ENCODE assay signal across 16 cellular contexts in the genomic region with DNA sequence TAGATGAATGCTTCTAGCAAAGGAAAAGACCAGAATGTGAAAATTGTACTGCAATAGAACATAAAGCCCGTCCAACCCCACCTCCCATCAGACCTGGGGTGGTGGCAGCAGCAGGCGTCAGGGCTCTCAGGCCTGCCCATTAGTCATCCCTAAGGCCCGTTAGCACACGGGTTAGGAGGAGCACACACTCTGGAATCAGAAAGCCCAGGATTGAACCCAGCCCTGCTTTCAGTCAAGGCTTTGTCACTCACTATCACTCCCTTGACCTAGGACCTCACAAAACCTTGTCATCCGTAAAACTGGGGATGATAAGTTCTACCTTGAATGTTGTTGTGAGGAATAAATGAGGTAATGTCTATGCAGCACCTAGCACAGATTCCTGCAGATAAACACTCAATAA. TPM values are rescaled to one million over a fixed set of nuclear protein-coding genes. Genes with fewer than 3 reads are reported as not detected.
A peak's percentile ranks its signal among the peaks of the same experiment; 100 is the strongest.
DNase-seq lines count a peak whose midpoint lies in the region; ATAC-seq, FAIRE-seq and TF ChIP-seq lines count a peak whose summit lies in the region.
"Had no signal": no experiment of that assay in that cellular context is flagged by ENCODE, and none has a peak within 500 bp of the region (broad histone marks: within the 10 kb centered on the region; RNA-seq: fewer than 3 reads in every experiment).

No MANE protein-coding gene starts in this region.

- no peaks in the 10 kb centered on the region for H3K27me3 Mint-ChIP-seq in HFFc6 (ENCODE audit: insufficient read depth)
- no peaks in the 10 kb centered on the region for H3K27me3 Mint-ChIP-seq in activated T-helper 17 cell treated with anti-CD3 and anti-CD28 coated beads, Interleukin-2, amount 50 U/mL, for 72 hours

- ATAC-seq in activated T-helper 17 cell treated with anti-CD3 and anti-CD28 coated beads, Interleukin-2, amount 50 U/mL, for 72 hours (replicated peaks) = no peak
- ATAC-seq in GM18858 (IDR thresholded peaks at IDR 0.05; ENCODE audit: unreplicated experiment) = no peak

- H3K4me3 ChIP-seq in A673 (ENCODE audit: low read depth, low read length, poor library complexity, severe bottlenecking) (no peak overlapping the region), small intestine (ENCODE audit: low read depth in 1 of 2, low read length in 2 of 2) (no peak overlapping the region)
- H3K4me3 ChIP-seq: upper lobe of left lung had no signal

- H3K27ac Mint-ChIP-seq in HFFc6 = peak overlapping the region; percentile 60
- peak overlapping the region; percentile 76 for H3K27ac Mint-ChIP-seq in activated T-helper 17 cell treated with anti-CD3 and anti-CD28 coated beads, Interleukin-2, amount 50 U/mL, for 72 hours

- H3K4me1 ChIP-seq in A673 (ENCODE audit: insufficient read depth, low read length, poor library complexity, severe bottlenecking) = peaks cover 9% of the 10 kb centered on the region
- H3K4me1 ChIP-seq in small intestine (ENCODE audit: control insufficient read depth in 2 of 2, insufficient read depth in 1 of 2, low read depth in 1 of 2, low read length in 1 of 2) = peaks cover 0 to 1% of the 10 kb centered on the region in 2 donors

- 69 to 71% (median 70%) methylated on average over 5 of the region's 5 CpGs for WGBS in small intestine, 3 donors

- H3K36me3 ChIP-seq in A673 (ENCODE audit: insufficient read depth, low read length, poor library complexity, severe bottlenecking) = no peaks in the 10 kb centered on the region
- H3K36me3 ChIP-seq in small intestine (ENCODE audit: control insufficient read depth in 2 of 2, insufficient read depth in 2 of 2, low read length in 2 of 2) = no peaks in the 10 kb centered on the region
- H3K36me3 ChIP-seq: upper lobe of left lung had no signal

- H3K9me3 Mint-ChIP-seq in HFFc6 = 0 out of 2 replicates have a peak, but pooled peaks cover 3% of the 10 kb centered on the region
- no peaks in the 10 kb centered on the region for H3K9me3 Mint-ChIP-seq in activated T-helper 17 cell treated with anti-CD3 and anti-CD28 coated beads, Interleukin-2, amount 50 U/mL, for 72 hours

- BruUV-seq in A673 (replicated peaks; lab: Mats Ljungman, UMichigan) = no TSS peak

- H3K27ac ChIP-seq in A673 (ENCODE audit: low read depth, low read length, poor library complexity, severe bottlenecking) (no peak overlapping the region), small intestine (ENCODE audit: low read depth in 1 of 2, low read length in 1 of 2) (no peak overlapping the region)
- H3K27ac ChIP-seq: C4-2B, parathyroid adenoma, upper lobe of left lung had no signal

- no peak for FAIRE-seq in small intestine (lab: Jason Lieb, UNC)
- FAIRE-seq: islet of Langerhans had no signal

- intact Hi-C loops in A673 (cut with micrococcal nuclease; ENCODE audit: unreplicated experiment) = no loop called here

- DNase-seq in ACHN (peak; percentile 55), HFFc6 (peak; percentile 19), kidney tubule cell (ENCODE audit: low spot score) (peak; percentile 92), A673 (ENCODE audit: low spot score) (no peak), small intestine (no peak), mucosa of gallbladder (ENCODE audit: low spot score) (no peak)
- DNase-seq: activated CD4-positive, CD25-positive, alpha-beta regulatory T cell treated with anti-CD3 and anti-CD28 coated beads, Interleukin-2, amount 50 U/mL, for 72 hours; anterior cingulate cortex; erythroblast; NCI-H1436; upper lobe of left lung had no signal

- TF ChIP-seq CTCF in HFFc6 (IDR thresholded peaks at IDR 0.05) (no peak), A673 (conservative IDR thresholded peaks at IDR 0.05; ENCODE audit: low read depth, low read length) (no peak)

- in situ Hi-C loops in ACHN (cut with HindIII; ENCODE audit: low pct_ligation_motif_present, low pct_unique_long_range_greater_than_20kb, low sequenced_read_pairs) = no loop called here

- H3K4me1 Mint-ChIP-seq in HFFc6 (ENCODE audit: low read depth) = peaks cover 34% of the 10 kb centered on the region
- H3K4me1 Mint-ChIP-seq in activated T-helper 17 cell treated with anti-CD3 and anti-CD28 coated beads, Interleukin-2, amount 50 U/mL, for 72 hours = peaks cover 27% of the 10 kb centered on the region

- peaks cover 9% of the 10 kb centered on the region for H3K36me3 Mint-ChIP-seq in HFFc6 (ENCODE audit: low read depth)
- H3K36me3 Mint-ChIP-seq in activated T-helper 17 cell treated with anti-CD3 and anti-CD28 coated beads, Interleukin-2, amount 50 U/mL, for 72 hours (ENCODE audit: low read depth) = peaks cover 5% of the 10 kb centered on the region

- CTCF ChIA-PET in A673 (lab: Charles Lee) = no interaction called here

- H3K9me3 ChIP-seq in A673 (ENCODE audit: low read depth, low read length, poor library complexity, severe bottlenecking) (no peaks in the 10 kb centered on the region), small intestine (ENCODE audit: control insufficient read depth, low read depth) (no peaks in the 10 kb centered on the region)
- H3K9me3 ChIP-seq: upper lobe of left lung had no signal

- POLR2A ChIA-PET in A673 (lab: Charles Lee; ENCODE audit: low non-redundant PET) = no interaction called here

- peak overlapping the region; percentile 20; the same call in 1 of the 2 replicates for H3K4me3 Mint-ChIP-seq in HFFc6
- peak overlapping the region; percentile 75 for H3K4me3 Mint-ChIP-seq in activated T-helper 17 cell treated with anti-CD3 and anti-CD28 coated beads, Interleukin-2, amount 50 U/mL, for 72 hours

- H3K27me3 ChIP-seq in A673 (replicated peaks; ENCODE audit: insufficient read depth, low read depth, low read length, poor library complexity) (no peaks in the 10 kb centered on the region), small intestine (ENCODE audit: control insufficient read depth in 2 of 2, insufficient read depth in 2 of 2, low read length in 2 of 2) (no peaks in the 10 kb centered on the region)

RNA-seq across cellular contexts. Expression of a gene that starts 26.9 kb away (rescaled TPM):
- 10 to 100 TPM; 38.6 to 44.1 (median 39.7) TPM for total RNA-seq in HFFc6 (2021; fragmentation: NEBNext Ultra II Directional; extraction: Animal tissue kit (Norgen Biotek cat#: 25700))
- 10 to 100 TPM; 28.7 to 38.5 TPM for total RNA-seq in activated T-helper 17 cell treated with anti-CD3 and anti-CD28 coated beads, Interleukin-2, amount 50 U/mL, for 72 hours
- total RNA-seq in A673 (2021) = 63.6 and 63.8 TPM in 2 replicates
- polyA plus RNA-seq in small intestine = 10 to 100 TPM in 1 of 3 donors, 1 to 10 TPM in 2; 3.2 to 15.3 (median 4.7) TPM
- total RNA-seq in mucosa of gallbladder = 61.4 TPM

Comparison
In these comparisons a context has a peak if more than half of its experiments do, and no peak if none do; other contexts are left out.
1. DNase-seq: peak in ACHN (single experiment), HFFc6 (single experiment) and kidney tubule cell (single experiment); none in A673 (single experiment), small intestine (single experiment) and mucosa of gallbladder (single experiment).